9 cellular contexts compared by ENCODE assay signal in genomic region chr6:134908906-134909516, GRCh38. TPM values are rescaled to one million over a fixed set of nuclear protein-coding genes. Genes with fewer than 3 reads are reported as not detected.
DNase-seq lines count a peak whose midpoint lies in the region; ATAC-seq, FAIRE-seq and TF ChIP-seq lines count a peak whose summit lies in the region.
"Had no signal": no experiment of that assay in that cellular context is flagged by ENCODE, and none has a peak within 500 bp of the region (broad histone marks: within the 10 kb centered on the region; RNA-seq: fewer than 3 reads in every experiment).

No MANE protein-coding gene starts in this region.

- DNase-seq in A549 (ENCODE audit: low read depth in 1 of 2, low spot score in 1 of 2): peak; percentile 58 to 84
- DNase-seq in KBM-7: peak; percentile 5
- DNase-seq in cerebellar cortex (ENCODE audit: low spot score): peak; percentile 14
- peak; percentile 49 for DNase-seq in lung (ENCODE audit: low spot score)
- DNase-seq in NCI-H187 treated with DMSO at 0.1 percent for 48 hours (lab: John Stamatoyannopoulos, UW): no peak
- no peak for DNase-seq in iPS-NIHi11 (ENCODE audit: low spot score)
- no peak for DNase-seq in OCI-M2 (lab: John Stamatoyannopoulos, UW; ENCODE audit: unreplicated experiment)
- DNase-seq in NCI-H2081 treated with DMSO at 0.1 percent for 48 hours (lab: John Stamatoyannopoulos, UW): no peak

- WGBS in A549 (ENCODE audit: missing lambda C conversion rate): 2% methylated on average over 11 of the region's 12 CpGs
- WGBS in lung, 2 donors: 76 to 88% methylated on average over 12 of the region's 12 CpGs

- peak; percentile 22 to 64; a peak in 2 of 5 replicates for TF ChIP-seq EP300 in A549 (IDR thresholded peaks at IDR 0.05)

- TF ChIP-seq CTCF in A549 (IDR thresholded peaks at IDR 0.05) (no peak), lung (IDR thresholded peaks at IDR 0.05; ENCODE audit: control extremely low read depth, extremely low read depth) (no peak)

- FAIRE-seq in A549 (lab: Jason Lieb, UNC): no peak
- FAIRE-seq: GM12878 had no signal

- no peak for TF ChIP-seq POLR2A in A549 (IDR thresholded peaks at IDR 0.05; ENCODE audit: low read length)

- H3K36me3 ChIP-seq in lung (ENCODE audit: control insufficient read depth in 2 of 2, insufficient read depth in 2 of 2, low read length in 2 of 2): no peaks in the 10 kb centered on the region

- H3K4me2 ChIP-seq in A549: peak overlapping the region; percentile 87

- H3K27ac ChIP-seq in A549: peak overlapping the region; percentile 85 to 92
- peak overlapping the region in 1 of 2 donors; percentile 39 for H3K27ac ChIP-seq in lung (ENCODE audit: low read depth in 1 of 2, low read length in 1 of 2)

- peak; percentile 96 to 97 for ATAC-seq in A549
- ATAC-seq in lung (ENCODE audit: insufficient read depth, low FRiP score): peak; percentile 80
- ATAC-seq: GM12878 had no signal

- CTCF ChIA-PET in A549 (lab: Yijun Ruan, JAX): interaction anchor here (0.8 to 1.6 kb wide), 5 partner anchors 26 to 36 kb away, joined by 3 to 11 read pairs (median 3); no protein-coding TSS in a partner anchor

- H3K4me3 ChIP-seq in A549: peak overlapping the region; percentile 21; the same call in 2 of the 3 replicates
- H3K4me3 ChIP-seq in lung: no peak overlapping the region
- H3K4me3 ChIP-seq: GM12878 had no signal

- POLR2A ChIA-PET in A549 (lab: Yijun Ruan, JAX): interaction anchor here (0.7 to 1.3 kb wide), 2 partner anchors 735 to 931 kb away, joined by 3 to 6 read pairs; no protein-coding TSS in a partner anchor

- in situ Hi-C loops in KBM-7 (cut with MboI; ENCODE audit: low pct_unique_long_range_greater_than_20kb, low sequenced_read_pairs): no loop called here

- no peaks in the 10 kb centered on the region for H3K27me3 ChIP-seq in lung (ENCODE audit: control insufficient read depth, insufficient read depth)

- H3K4me1 ChIP-seq in A549 (peaks cover 32% of the 10 kb centered on the region), lung (ENCODE audit: control insufficient read depth in 2 of 2, insufficient read depth in 2 of 2, low read length in 2 of 2) (peaks cover 0 to 3% of the 10 kb centered on the region in 2 donors)

- TF ChIP-seq RAD21 in A549 (conservative IDR thresholded peaks at IDR 0.05 in 1 of 2, IDR thresholded peaks at IDR 0.05 in 1 of 2): no peak

- no peaks in the 10 kb centered on the region for H3K9me3 ChIP-seq in A549
- H3K9me3 ChIP-seq in lung (ENCODE audit: control insufficient read depth in 2 of 2, insufficient read depth in 1 of 2, low read length in 1 of 2): peaks cover 0 to 2% of the 10 kb centered on the region in 2 donors

TF ChIP-seq in A549, 52 proteins besides CTCF, POLR2A, EP300 and RAD21:
- TF ChIP-seq CEBPB (IDR thresholded peaks at IDR 0.05): peak in 1 of 2 experiments; percentile 24; a peak in 1 of 4 replicates
- peak; percentile 52; the same call in 1 of the 2 replicates for TF ChIP-seq FOSL2 (IDR thresholded peaks at IDR 0.05)
- TF ChIP-seq FOSL2 (CRISPR knock-in tag; IDR thresholded peaks at IDR 0.05): peak; percentile 83
- TF ChIP-seq POLR2AphosphoS2 (conservative IDR thresholded peaks at IDR 0.05; ENCODE audit: low read length): no peak
- no peak for TF ChIP-seq BHLHE40 (IDR thresholded peaks at IDR 0.05; ENCODE audit: low read depth, low read length)
- TF ChIP-seq, protein P1, sequence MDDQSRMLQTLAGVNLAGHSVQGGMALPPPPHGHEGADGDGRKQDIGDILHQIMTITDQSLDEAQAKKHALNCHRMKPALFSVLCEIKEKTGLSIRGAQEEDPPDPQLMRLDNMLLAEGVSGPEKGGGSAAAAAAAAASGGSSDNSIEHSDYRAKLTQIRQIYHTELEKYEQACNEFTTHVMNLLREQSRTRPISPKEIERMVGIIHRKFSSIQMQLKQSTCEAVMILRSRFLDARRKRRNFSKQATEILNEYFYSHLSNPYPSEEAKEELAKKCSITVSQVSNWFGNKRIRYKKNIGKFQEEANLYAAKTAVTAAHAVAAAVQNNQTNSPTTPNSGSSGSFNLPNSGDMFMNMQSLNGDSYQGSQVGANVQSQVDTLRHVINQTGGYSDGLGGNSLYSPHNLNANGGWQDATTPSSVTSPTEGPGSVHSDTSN (IDR thresholded peaks at IDR 0.05): peak; percentile 28; the same call in 1 of the 2 replicates
- TF ChIP-seq MAX (IDR thresholded peaks at IDR 0.05): peak; percentile 85
- peak; percentile 69; the same call in 1 of the 2 replicates for TF ChIP-seq E2F6 (IDR thresholded peaks at IDR 0.05; ENCODE audit: borderline replicate concordance, low read depth)
- 0 out of 5 replicates have a peak, but pooled peaks have one; percentile 26 to 27 for TF ChIP-seq JUN (IDR thresholded peaks at IDR 0.05)
- peak; percentile 70; the same call in 1 of the 2 replicates for TF ChIP-seq GATA3 (IDR thresholded peaks at IDR 0.05; ENCODE audit: borderline replicate concordance)
- peak; percentile 65 for TF ChIP-seq MAFK (IDR thresholded peaks at IDR 0.05; ENCODE audit: partially characterized antibody)
- TF ChIP-seq HOXB13 (CRISPR knock-in tag; IDR thresholded peaks at IDR 0.05; ENCODE audit: low read depth): peak; percentile 20; the same call in 1 of the 2 replicates
- TF ChIP-seq, protein P2, sequence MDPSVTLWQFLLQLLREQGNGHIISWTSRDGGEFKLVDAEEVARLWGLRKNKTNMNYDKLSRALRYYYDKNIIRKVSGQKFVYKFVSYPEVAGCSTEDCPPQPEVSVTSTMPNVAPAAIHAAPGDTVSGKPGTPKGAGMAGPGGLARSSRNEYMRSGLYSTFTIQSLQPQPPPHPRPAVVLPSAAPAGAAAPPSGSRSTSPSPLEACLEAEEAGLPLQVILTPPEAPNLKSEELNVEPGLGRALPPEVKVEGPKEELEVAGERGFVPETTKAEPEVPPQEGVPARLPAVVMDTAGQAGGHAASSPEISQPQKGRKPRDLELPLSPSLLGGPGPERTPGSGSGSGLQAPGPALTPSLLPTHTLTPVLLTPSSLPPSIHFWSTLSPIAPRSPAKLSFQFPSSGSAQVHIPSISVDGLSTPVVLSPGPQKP (IDR thresholded peaks at IDR 0.05; ENCODE audit: low read depth, low read length): no peak
- TF ChIP-seq JUNB (IDR thresholded peaks at IDR 0.05): peak; percentile 77

RNA-seq across cellular contexts. Expression of gene ALDH8A1, which starts 40.9 kb away (rescaled TPM):
- 0.17 and 0.85 TPM in 2 replicates for polyA plus RNA-seq in A549 (2011; rRNA removed)
- polyA plus RNA-seq in A549 (2012; cell fraction: cytosol; rRNA removed): 0.04 and 0.09 TPM in 2 replicates
- 0.36 and 0.64 TPM in 2 replicates for polyA plus RNA-seq in A549 (2012; cell fraction: nucleus; rRNA removed)
- polyA plus RNA-seq in A549 (2017; fragmentation: RNase III; extraction: RNeasy Plus Mini Kit Qiagen cat#74134 plus additional on column Dnase treatment): 0.18 to 0.38 TPM (median 0.29 TPM) in 3 replicates
- polyA minus RNA-seq in A549 (2011; rRNA and poly(A)+ RNA removed): 0.54 and 1.5 TPM in 2 replicates
- 1 to 10 TPM in 1 of 2 donors, under 1 TPM in 1; 0.55 to 1.1 TPM for total RNA-seq in lung
- polyA plus RNA-seq in lung: under 1 TPM; 0.30 to 0.59 TPM

Comparison
In these comparisons a context has a peak if more than half of its experiments do, and no peak if none do; other contexts are left out.
1. DNase-seq: peak in A549 (2 of 2), KBM-7 (single experiment), cerebellar cortex (single experiment) and lung (single experiment); none in NCI-H187 treated with DMSO at 0.1 percent for 48 hours (single experiment), iPS-NIHi11 (single experiment), OCI-M2 (single experiment) and NCI-H2081 treated with DMSO at 0.1 percent for 48 hours (single experiment).